ENCODE assay signal across 9 cellular contexts in the genomic region with DNA sequence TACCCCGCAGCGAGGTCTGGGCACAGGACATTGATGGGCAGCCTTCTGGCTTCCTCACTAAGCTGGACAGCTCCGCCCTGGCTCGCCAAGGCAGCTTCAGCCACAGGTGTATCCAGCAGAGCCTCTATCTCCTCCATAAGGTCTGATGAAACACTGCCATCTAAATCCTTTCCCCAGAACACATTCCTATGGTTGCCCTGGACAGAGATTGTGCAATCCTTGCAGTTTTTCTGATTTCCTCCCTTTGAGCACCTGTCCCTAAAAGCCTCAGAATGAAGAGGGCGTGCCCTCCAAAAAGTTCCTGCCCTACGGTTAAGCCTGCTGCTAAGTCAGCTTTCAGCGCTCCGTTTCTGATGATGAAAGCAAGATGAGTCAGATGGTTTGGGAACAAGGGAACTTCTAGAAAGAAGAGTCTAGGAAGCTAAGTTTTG. TPM values are rescaled to one million over a fixed set of nuclear protein-coding genes. Genes with fewer than 3 reads are reported as not detected.
DNase-seq lines count a peak whose midpoint lies in the region; ATAC-seq and TF ChIP-seq lines count a peak whose summit lies in the region.
"Had no signal": no experiment of that assay in that cellular context is flagged by ENCODE, and none has a peak within 500 bp of the region (broad histone marks: within the 10 kb centered on the region; RNA-seq: fewer than 3 reads in every experiment).

No MANE protein-coding gene starts in this region.

- no peaks in the 10 kb centered on the region for H3K4me1 Mint-ChIP-seq in activated CD4-positive, alpha-beta memory T cell treated with anti-CD3 and anti-CD28 coated beads, Interleukin-2, amount 10 ng/mL, durations not matched to agents 7 days and 5 days

- peaks cover 38% of the 10 kb centered on the region for H3K27me3 Mint-ChIP-seq in activated CD4-positive, alpha-beta memory T cell treated with anti-CD3 and anti-CD28 coated beads, Interleukin-2, amount 10 ng/mL, durations not matched to agents 7 days and 5 days

- H3K9me3 ChIP-seq in mucosa of descending colon (no peaks in the 10 kb centered on the region), aorta (ENCODE audit: control insufficient read depth, low read length) (peaks cover 3% of the 10 kb centered on the region)

- DNase-seq in G401 (ENCODE audit: low spot score) (peak; percentile 73), NCI-H226 (peak; percentile 86), choroid plexus epithelial cell (ENCODE audit: low read depth) (peak; percentile 69), mucosa of descending colon (no peak), germinal center (ENCODE audit: low spot score) (no peak), aorta (no peak)
- no peak for DNase-seq in activated CD4-positive, alpha-beta memory T cell treated with anti-CD3 and anti-CD28 coated beads, Interleukin-2, amount 10 ng/mL, durations not matched to agents 7 days and 5 days

- no peaks in the 10 kb centered on the region for H3K36me3 Mint-ChIP-seq in activated CD4-positive, alpha-beta memory T cell treated with anti-CD3 and anti-CD28 coated beads, Interleukin-2, amount 10 ng/mL, durations not matched to agents 7 days and 5 days (ENCODE audit: low read depth)

- in situ Hi-C loops in G401 (cut with HindIII; ENCODE audit: low sequenced_read_pairs) = no loop called here

- intact Hi-C loops in mucosa of descending colon (cut with DNase I, micrococcal nuclease) (no loop called here), aorta (cut with DNase I) (no loop called here)

- 32 to 35% methylated on average over 8 of the region's 8 CpGs for WGBS in aorta, 2 donors

- no peak overlapping the region for H3K4me3 Mint-ChIP-seq in activated CD4-positive, alpha-beta memory T cell treated with anti-CD3 and anti-CD28 coated beads, Interleukin-2, amount 10 ng/mL, durations not matched to agents 7 days and 5 days

- H3K4me1 ChIP-seq in mucosa of descending colon (ENCODE audit: low read depth) (peaks cover 1% of the 10 kb centered on the region), aorta (ENCODE audit: control insufficient read depth in 1 of 2, insufficient read depth in 2 of 2, low read length in 2 of 2) (no peaks in the 10 kb centered on the region)

- no peaks in the 10 kb centered on the region for H3K27me3 ChIP-seq in aorta (ENCODE audit: control insufficient read depth in 1 of 2, insufficient read depth in 2 of 2, low read length in 1 of 2)

- H3K27ac Mint-ChIP-seq in activated CD4-positive, alpha-beta memory T cell treated with anti-CD3 and anti-CD28 coated beads, Interleukin-2, amount 10 ng/mL, durations not matched to agents 7 days and 5 days = no peak overlapping the region

- no peaks in the 10 kb centered on the region for H3K9me3 Mint-ChIP-seq in activated CD4-positive, alpha-beta memory T cell treated with anti-CD3 and anti-CD28 coated beads, Interleukin-2, amount 10 ng/mL, durations not matched to agents 7 days and 5 days

- no peak for TF ChIP-seq CTCF in choroid plexus epithelial cell (conservative IDR thresholded peaks at IDR 0.05; ENCODE audit: low read depth, low read length)
- TF ChIP-seq CTCF in mucosa of descending colon (IDR thresholded peaks at IDR 0.05) = no peak

- POLR2A ChIA-PET in activated CD4-positive, alpha-beta memory T cell treated with anti-CD3 and anti-CD28 coated beads, Interleukin-2, amount 10 ng/mL, durations not matched to agents 7 days and 5 days (lab: Charles Lee) = no interaction called here

- no peak overlapping the region for H3K27ac ChIP-seq in aorta (ENCODE audit: low read depth in 1 of 2, low read length in 2 of 2)

- no peak overlapping the region for H3K4me3 ChIP-seq in choroid plexus epithelial cell (ENCODE audit: low read depth, low read length)
- H3K4me3 ChIP-seq in mucosa of descending colon = no peak overlapping the region
- H3K4me3 ChIP-seq in aorta (ENCODE audit: low read length in 2 of 2) = no peak overlapping the region

- H3K36me3 ChIP-seq in mucosa of descending colon (ENCODE audit: low read depth) = no peaks in the 10 kb centered on the region
- H3K36me3 ChIP-seq in aorta (ENCODE audit: control insufficient read depth in 1 of 2, insufficient read depth in 2 of 2, low read length in 1 of 2) = no peaks in the 10 kb centered on the region

- ATAC-seq in mucosa of descending colon (peak; percentile 23), GM18909 (IDR thresholded peaks at IDR 0.05; ENCODE audit: poor library complexity, unreplicated experiment) (no peak), aorta (ENCODE audit: low FRiP score) (no peak)

- CTCF ChIA-PET in activated CD4-positive, alpha-beta memory T cell treated with anti-CD3 and anti-CD28 coated beads, Interleukin-2, amount 10 ng/mL, durations not matched to agents 7 days and 5 days (lab: Charles Lee) = interaction anchor here (0.6 kb wide), 1 partner anchor 215 kb away, joined by 3 read pairs; no protein-coding TSS in a partner anchor

RNA-seq across cellular contexts. Expression of a gene that starts 21.0 kb away (rescaled TPM):
- total RNA-seq in G401 (2014; rRNA removed; shearing (Covaris generic)) = not detected in 2 replicates
- total RNA-seq in mucosa of descending colon = not detected
- total RNA-seq in activated CD4-positive, alpha-beta memory T cell treated with anti-CD3 and anti-CD28 coated beads, Interleukin-2, amount 10 ng/mL, durations not matched to agents 7 days and 5 days = not detected
- total RNA-seq in aorta = not detected
- polyA plus RNA-seq in aorta = under 1 TPM in 1 of 2 donors, not detected in 1; 0.50 TPM
- total RNA-seq: T-helper 2 cell treated with Interferon-gamma antibody and Interleukin-4, amounts not matched to agents 100 ng/mL and 5 ng/mL, for 36 hours had no signal

RNA-seq across cellular contexts. Expression of a gene that starts 36.7 kb away (rescaled TPM):
- total RNA-seq in G401 (2014; rRNA removed; shearing (Covaris generic)) = not detected in 2 replicates
- 10 to 100 TPM in 2 of 3 donors, 1 to 10 TPM in 1; 4.1 to 17.7 (median 17.2) TPM for total RNA-seq in mucosa of descending colon
- not detected for total RNA-seq in activated CD4-positive, alpha-beta memory T cell treated with anti-CD3 and anti-CD28 coated beads, Interleukin-2, amount 10 ng/mL, durations not matched to agents 7 days and 5 days
- total RNA-seq in aorta = 10 to 100 TPM; 19.2 to 63.9 TPM
- 1 to 10 TPM; 1.0 to 3.1 TPM for polyA plus RNA-seq in aorta
- total RNA-seq: T-helper 2 cell treated with Interferon-gamma antibody and Interleukin-4, amounts not matched to agents 100 ng/mL and 5 ng/mL, for 36 hours had no signal

RNA-seq across cellular contexts. Expression of a gene that starts 46.0 kb away (rescaled TPM):
- total RNA-seq in G401 (2014; rRNA removed; shearing (Covaris generic)) = 19.0 and 24.5 TPM in 2 replicates
- total RNA-seq in mucosa of descending colon (10 to 100 TPM in 2 of 3 donors, 1 to 10 TPM in 1; 8.3 to 17.6 (median 11.4) TPM), aorta (10 to 100 TPM; 13.0 to 13.4 TPM)
- 1 to 10 TPM; 7.0 to 7.7 TPM for total RNA-seq in activated CD4-positive, alpha-beta memory T cell treated with anti-CD3 and anti-CD28 coated beads, Interleukin-2, amount 10 ng/mL, durations not matched to agents 7 days and 5 days
- polyA plus RNA-seq in aorta = 10 to 100 TPM in 1 of 2 donors, 1 to 10 TPM in 1; 4.3 to 11.9 TPM

RNA-seq across cellular contexts. Expression of a gene that starts 52.1 kb away (rescaled TPM):
- total RNA-seq in G401 (2014; rRNA removed; shearing (Covaris generic)) = not detected in 2 replicates
- total RNA-seq in mucosa of descending colon (1 to 10 TPM in 2 of 3 donors, not detected in 1; 1.3 to 2.5 TPM), aorta (10 to 100 TPM in 1 of 2 donors, 1 to 10 TPM in 1; 2.8 to 26.8 TPM)
- not detected for total RNA-seq in activated CD4-positive, alpha-beta memory T cell treated with anti-CD3 and anti-CD28 coated beads, Interleukin-2, amount 10 ng/mL, durations not matched to agents 7 days and 5 days
- 1 to 10 TPM in 1 of 2 donors, not detected in 1; 2.3 TPM for polyA plus RNA-seq in aorta
- total RNA-seq: T-helper 2 cell treated with Interferon-gamma antibody and Interleukin-4, amounts not matched to agents 100 ng/mL and 5 ng/mL, for 36 hours had no signal

Comparison
In these comparisons a context has a peak if more than half of its experiments do, and no peak if none do; other contexts are left out.
1. DNase-seq: peak in G401 (single experiment), NCI-H226 (single experiment) and choroid plexus epithelial cell (single experiment); none in mucosa of descending colon (0 of 3), activated CD4-positive, alpha-beta memory T cell treated with anti-CD3 and anti-CD28 coated beads, Interleukin-2, amount 10 ng/mL, durations not matched to agents 7 days and 5 days (single experiment), germinal center (single experiment) and aorta (0 of 2).